In genomic region chr1:172540635-172541034, GRCh38 we compare ENCODE assay signal across 24 cellular contexts.
"Had no signal": no experiment of that assay in that cellular context is flagged by ENCODE, and none has a peak within 500 bp of the region (broad histone marks: within the 10 kb centered on the region; RNA-seq: fewer than 3 reads in every experiment).

No MANE protein-coding gene starts in this region.

- H3K27me3 ChIP-seq: cardiac muscle cell, esophagus squamous epithelium, heart right ventricle, neural progenitor cell, ovary, right lobe of liver, stomach had no signal

- H3K27ac ChIP-seq: cardiac muscle cell, esophagus squamous epithelium, heart right ventricle, neural progenitor cell, ovary, right lobe of liver, stomach had no signal

- H3K4me2 ChIP-seq: neural progenitor cell had no signal

- H3K9ac ChIP-seq: neural progenitor cell had no signal

- H2AFZ ChIP-seq: neural progenitor cell had no signal

- H3K36me3 ChIP-seq: cardiac muscle cell, esophagus squamous epithelium, heart right ventricle, neural progenitor cell, ovary, right lobe of liver, stomach had no signal

- ATAC-seq: heart right ventricle; left ventricle myocardium superior; mucosa of descending colon; naive thymus-derived CD4-positive, alpha-beta T cell; right lobe of liver; stimulated activated effector memory CD8-positive, alpha-beta T cell treated with anti-CD3 and anti-CD28 coated beads, Interleukin-12 subunit alpha, Interleukin-12 subunit beta, amount 100 ng/mL, for 72 hours; T-cell had no signal

- DNase-seq: activated CD4-positive, CD25-positive, alpha-beta regulatory T cell treated with anti-CD3 and anti-CD28 coated beads, Interleukin-2, amount 50 U/mL, for 72 hours; activated CD8-positive, alpha-beta memory T cell treated with anti-CD3 and anti-CD28 coated beads for 24 hours; activated CD8-positive, alpha-beta memory T cell treated with anti-CD3 and anti-CD28 coated beads, Interleukin-2, amount 50 U/mL, for 48 hours; activated gamma-delta T cell; activated T-cell treated with anti-CD3 and anti-CD28 coated beads, Interleukin-2, amount 50 U/mL, for 48 hours; amniotic stem cell; effector CD8-positive, alpha-beta T cell; esophagus squamous epithelium; heart right ventricle; immature natural killer cell; kidney glomerular epithelial cell; left ventricle myocardium superior; mucosa of descending colon; naive thymus-derived CD4-positive, alpha-beta T cell; ovary; right lobe of liver; small intestine; stimulated activated CD4-positive, alpha-beta T cell treated with anti-CD3 and anti-CD28 coated beads, Interleukin-4, amount 100 ng/mL, for 24 hours; stomach; T-cell; T1000 had no signal

- H3K9me3 ChIP-seq: esophagus squamous epithelium, heart right ventricle, mucosa of descending colon, ovary, right lobe of liver, stomach had no signal

- H3K4me3 ChIP-seq: cardiac muscle cell, esophagus squamous epithelium, heart right ventricle, mucosa of descending colon, neural progenitor cell, ovary, right lobe of liver, stomach had no signal
